ENCODE assay signal across 9 cellular contexts in genomic region chr1:22024485-22025367, GRCh38. TPM values are rescaled to one million over a fixed set of nuclear protein-coding genes. Genes with fewer than 3 reads are reported as not detected.
DNase-seq lines count a peak whose midpoint lies in the region; ATAC-seq, FAIRE-seq and TF ChIP-seq lines count a peak whose summit lies in the region.
"Had no signal": no experiment of that assay in that cellular context is flagged by ENCODE, and none has a peak within 500 bp of the region (broad histone marks: within the 10 kb centered on the region; RNA-seq: fewer than 3 reads in every experiment).

No MANE protein-coding gene starts in this region.

- peaks cover 0 to 31% (median 13%) of the 10 kb centered on the region in 9 donors for H3K4me1 ChIP-seq in heart right ventricle

- H3K4me3 ChIP-seq in heart right ventricle = peak overlapping the region; percentile 30 to 98 (median 84)

- peak; percentile 42 for ATAC-seq in GM21526 (IDR thresholded peaks at IDR 0.05; ENCODE audit: low FRiP score, unreplicated experiment)
- ATAC-seq in SK-N-SH treated with all-trans-retinoic acid at 6 μM for 48 hours = peak; percentile 83
- ATAC-seq in heart right ventricle = peak; percentile 62 to 77 (median 70)

- peak; percentile 92 for DNase-seq in DMS53 treated with DMSO at 0.1 percent for 48 hours (lab: John Stamatoyannopoulos, UW; ENCODE audit: unreplicated experiment)
- peak; percentile 84 for DNase-seq in activated naive CD8-positive, alpha-beta T cell treated with anti-CD3 and anti-CD28 coated beads for 36 hours
- DNase-seq in heart right ventricle = peak; percentile 46 to 65
- peak; percentile 17 for DNase-seq in progenitor cell of endocrine pancreas (ENCODE audit: low spot score, unreplicated experiment)
- peak; percentile 64 for DNase-seq in urothelium cell line (ENCODE audit: low spot score)

- 2 to 3% methylated on average over 33 of the region's 33 CpGs for WGBS in heart right ventricle, 2 donors

- intact Hi-C loops in heart right ventricle (cut with DNase I) = loop anchor here in 1 of 10 donors (2.0 kb wide), 1 partner anchor 28 kb away; the partner anchor contains the start of gene CDC42

- H3K4me3 Mint-ChIP-seq in IgD-negative memory B cell (peak overlapping the region; percentile 90 to 98 (median 95)), progenitor cell of endocrine pancreas (ENCODE audit: low read depth) (peak overlapping the region; percentile 97)
- H3K4me3 Mint-ChIP-seq in activated naive CD8-positive, alpha-beta T cell treated with anti-CD3 and anti-CD28 coated beads for 36 hours = peak overlapping the region; percentile 98

- peak overlapping the region in 9 of 10 donors; percentile 92 to 99 (median 97) for H3K27ac ChIP-seq in heart right ventricle

- no peaks in the 10 kb centered on the region for H3K9me3 Mint-ChIP-seq in IgD-negative memory B cell
- no peaks in the 10 kb centered on the region for H3K9me3 Mint-ChIP-seq in activated naive CD8-positive, alpha-beta T cell treated with anti-CD3 and anti-CD28 coated beads for 36 hours
- H3K9me3 Mint-ChIP-seq in progenitor cell of endocrine pancreas (ENCODE audit: low read depth) = no peaks in the 10 kb centered on the region

- no peaks in the 10 kb centered on the region for H3K27me3 ChIP-seq in heart right ventricle

- FAIRE-seq in urothelium cell line (lab: Jason Lieb, UNC) = no peak

- H3K27ac Mint-ChIP-seq in IgD-negative memory B cell = peak overlapping the region; percentile 96 to 98 (median 98)
- peak overlapping the region; percentile 99 for H3K27ac Mint-ChIP-seq in activated naive CD8-positive, alpha-beta T cell treated with anti-CD3 and anti-CD28 coated beads for 36 hours
- H3K27ac Mint-ChIP-seq in progenitor cell of endocrine pancreas = peak overlapping the region; percentile 97

- H3K27me3 Mint-ChIP-seq in IgD-negative memory B cell (no peaks in the 10 kb centered on the region), progenitor cell of endocrine pancreas (no peaks in the 10 kb centered on the region)
- H3K27me3 Mint-ChIP-seq in activated naive CD8-positive, alpha-beta T cell treated with anti-CD3 and anti-CD28 coated beads for 36 hours = no peaks in the 10 kb centered on the region

- H3K36me3 ChIP-seq in heart right ventricle = peaks cover 0 to 3% (median 0%) of the 10 kb centered on the region in 9 donors

- no peaks in the 10 kb centered on the region for H3K9me3 ChIP-seq in heart right ventricle

- H3K36me3 Mint-ChIP-seq in IgD-negative memory B cell (peaks cover 3% of the 10 kb centered on the region), progenitor cell of endocrine pancreas (ENCODE audit: insufficient read depth) (peaks cover 4% of the 10 kb centered on the region)
- H3K36me3 Mint-ChIP-seq in activated naive CD8-positive, alpha-beta T cell treated with anti-CD3 and anti-CD28 coated beads for 36 hours = peaks cover 11% of the 10 kb centered on the region

- peak in 1 of 9 donors; percentile 14 for TF ChIP-seq CTCF in heart right ventricle (IDR thresholded peaks at IDR 0.05)
- no peak for TF ChIP-seq CTCF in progenitor cell of endocrine pancreas (IDR thresholded peaks at IDR 0.05; ENCODE audit: unreplicated experiment)

- H3K4me1 Mint-ChIP-seq in IgD-negative memory B cell = peaks cover 25 to 32% (median 28%) of the 10 kb centered on the region in 3 donors
- peaks cover 44% of the 10 kb centered on the region for H3K4me1 Mint-ChIP-seq in activated naive CD8-positive, alpha-beta T cell treated with anti-CD3 and anti-CD28 coated beads for 36 hours
- peaks cover 25% of the 10 kb centered on the region for H3K4me1 Mint-ChIP-seq in progenitor cell of endocrine pancreas (ENCODE audit: low read depth)

TF ChIP-seq in SK-N-SH treated with all-trans-retinoic acid at 6 μM for 48 hours, 23 proteins besides CTCF, POLR2A, EP300 and RAD21:
- TF ChIP-seq PATZ1 (CRISPR knock-in tag; IDR thresholded peaks at IDR 0.05; ENCODE audit: borderline replicate concordance) (no peak), ZFP3 (CRISPR knock-in tag; IDR thresholded peaks at IDR 0.05) (peak; percentile 98)

RNA-seq across cellular contexts. Expression of gene CELA3A, which starts 23.3 kb away (rescaled TPM):
- polyA plus RNA-seq in IgD-negative memory B cell (not detected), heart right ventricle (under 1 TPM in 1 of 2 donors, not detected in 1; 0.58 TPM)
- total RNA-seq in activated naive CD8-positive, alpha-beta T cell treated with anti-CD3 and anti-CD28 coated beads for 36 hours = not detected
- total RNA-seq in heart right ventricle (1 to 10 TPM in 7 of 10 donors, not detected in 3; 2.9 to 4.6 (median 3.8) TPM), progenitor cell of endocrine pancreas (1.5 and 3.1 TPM in 2 replicates)

RNA-seq across cellular contexts. Expression of gene CDC42, which starts 27.8 kb away (rescaled TPM):
- polyA plus RNA-seq in IgD-negative memory B cell = 268 TPM
- 100 to 1,000 TPM; 301 to 302 TPM for total RNA-seq in activated naive CD8-positive, alpha-beta T cell treated with anti-CD3 and anti-CD28 coated beads for 36 hours
- 100 to 1,000 TPM; 139 to 259 (median 174) TPM for total RNA-seq in heart right ventricle
- 100 to 1,000 TPM in 1 of 2 donors, 10 to 100 TPM in 1; 68.7 to 137 TPM for polyA plus RNA-seq in heart right ventricle
- 287 and 288 TPM in 2 replicates for total RNA-seq in progenitor cell of endocrine pancreas

RNA-seq across cellular contexts. Expression of gene CELA3B, which starts 47.9 kb away (rescaled TPM):
- polyA plus RNA-seq in IgD-negative memory B cell = not detected
- not detected for total RNA-seq in activated naive CD8-positive, alpha-beta T cell treated with anti-CD3 and anti-CD28 coated beads for 36 hours
- total RNA-seq in heart right ventricle = 1 to 10 TPM in 7 of 10 donors, not detected in 3; 1.1 to 2.5 (median 1.3) TPM
- under 1 TPM in 1 of 2 donors, not detected in 1; 0.13 TPM for polyA plus RNA-seq in heart right ventricle
- 0.58 TPM in 1 of 2 replicates, not detected in the other for total RNA-seq in progenitor cell of endocrine pancreas
- total RNA-seq: myocyte had no signal

Comparison
In these comparisons a context has a peak if more than half of its experiments do, and no peak if none do; other contexts are left out.
1. Peak in every context shown above with its lines: DNase-seq, ATAC-seq, H3K4me3 ChIP-seq and H3K27ac ChIP-seq.
2. DNase-seq: peak in every context shown above with its lines; median percentile 92 in DMS53 treated with DMSO at 0.1 percent for 48 hours; 84 in activated naive CD8-positive, alpha-beta T cell treated with anti-CD3 and anti-CD28 coated beads for 36 hours; 64 in urothelium cell line; 56 in heart right ventricle; 17 in progenitor cell of endocrine pancreas.